In the genomic region with DNA sequence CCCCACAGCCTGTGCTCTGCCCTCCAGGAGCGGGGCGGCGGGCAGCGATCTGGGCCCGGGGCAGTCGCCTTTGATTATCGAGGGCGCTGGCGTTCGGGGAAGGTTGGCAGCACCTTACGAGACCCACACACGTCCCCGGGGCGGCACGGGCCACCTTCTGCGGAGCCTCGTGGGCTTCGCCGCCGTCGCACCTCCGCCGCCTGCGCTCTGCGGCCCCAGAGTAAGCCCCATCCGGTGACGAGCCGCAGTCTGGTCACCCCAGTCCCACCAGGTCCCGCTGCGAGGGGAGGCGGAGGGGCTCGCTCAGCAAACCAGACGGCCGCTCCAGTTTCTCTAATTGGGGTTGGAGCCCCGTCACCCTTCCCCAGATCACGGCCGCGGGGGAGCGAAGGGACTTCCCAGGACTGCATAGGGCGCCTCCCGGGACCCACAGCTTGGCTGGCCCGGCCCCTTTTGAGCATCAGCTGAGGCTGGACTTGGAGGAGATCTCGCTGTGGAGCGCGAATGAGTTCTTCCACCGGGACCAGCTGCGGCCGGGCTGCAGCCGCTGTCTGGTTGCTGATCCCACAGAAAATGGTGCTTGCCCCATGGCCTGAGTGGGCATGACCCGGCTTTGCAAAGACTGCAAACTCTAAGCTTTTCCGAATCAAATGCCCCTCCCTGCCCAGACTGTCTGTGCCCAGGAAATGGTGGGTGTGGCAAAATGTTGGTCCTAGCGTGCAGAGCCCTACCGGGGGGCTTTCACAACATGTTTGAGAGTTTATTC, we compare ENCODE assay signal across 8 cellular contexts. TPM values are rescaled to one million over a fixed set of nuclear protein-coding genes. Genes with fewer than 3 reads are reported as not detected.
DNase-seq lines count a peak whose midpoint lies in the region; ATAC-seq and TF ChIP-seq lines count a peak whose summit lies in the region.

No MANE protein-coding gene starts in this region.

- H3K4me3 ChIP-seq in HFF-Myc (replicated peaks; ENCODE audit: low read depth, low read length) (peak overlapping the region; percentile 82), neural cell (ENCODE audit: low read length) (peak overlapping the region; percentile 59), transverse colon (peak overlapping the region; percentile 39 to 92 (median 90))

- peak; percentile 10 for TF ChIP-seq POLR2A in transverse colon (IDR thresholded peaks at IDR 0.05)

- 0% methylated on average over 53 of the region's 53 CpGs; no CpG with 5 or more reads in 1 of the 2 donors for WGBS in transverse colon (ENCODE audit: low coverage in 1 of 2), 2 donors

- intact Hi-C loops in activated T-helper 1 cell treated with anti-CD3 and anti-CD28 coated beads, Interleukin-12 subunit alpha, Interleukin-12 subunit beta, Interleukin-2, Interleukin-4 antibody, amounts not matched to agents 30 ng/mL and 10 ng/mL and 1 ng/mL, durations not matched to agents 14 hours and 24 hours and 36 hours (cut with micrococcal nuclease): loop anchor here (1.0 kb wide), 2 partner anchors 27 to 40 kb away; no protein-coding TSS in a partner anchor
- intact Hi-C loops in transverse colon (cut with DNase I; ENCODE audit: low total_unique reads): no loop called here

- H3F3A ChIP-seq in neural cell (ENCODE audit: insufficient read depth, low read length, poor library complexity, severe bottlenecking): no peaks in the 10 kb centered on the region

- no peaks in the 10 kb centered on the region for H3K9me3 ChIP-seq in neural cell (ENCODE audit: low read length)
- H3K9me3 ChIP-seq in transverse colon: no peaks in the 10 kb centered on the region

- H3K27me3 ChIP-seq in neural cell (ENCODE audit: insufficient read depth, low read depth, low read length) (peaks cover 45% of the 10 kb centered on the region), transverse colon (no peaks in the 10 kb centered on the region)

- H3K27ac ChIP-seq in neural cell (ENCODE audit: low read length) (no peak overlapping the region), transverse colon (peak overlapping the region; percentile 93 to 99 (median 98))

- H3K79me2 ChIP-seq in neural cell (replicated peaks; ENCODE audit: insufficient read depth, low read length): no peaks in the 10 kb centered on the region

- peak; percentile 69 for ATAC-seq in GM18498 (IDR thresholded peaks at IDR 0.05; ENCODE audit: unreplicated experiment)

- DNase-seq in HFF-Myc (ENCODE audit: extremely low read depth, low read depth) (no peak), NCI-H526 (lab: John Stamatoyannopoulos, UW) (peak; percentile 16 to 68), fibroblast of peridontal ligament (ENCODE audit: extremely low read depth) (peak; percentile 56), transverse colon (peak; percentile 59), NCI-H187 treated with DMSO at 0.1 percent for 48 hours (lab: John Stamatoyannopoulos, UW) (no peak)
- peak; percentile 32 for DNase-seq in activated T-helper 1 cell treated with anti-CD3 and anti-CD28 coated beads, Interleukin-12 subunit alpha, Interleukin-12 subunit beta, Interleukin-2, Interleukin-4 antibody, amounts not matched to agents 30 ng/mL and 10 ng/mL and 1 ng/mL, durations not matched to agents 14 hours and 24 hours and 36 hours (ENCODE audit: low spot score)

- H3K36me3 Mint-ChIP-seq in activated T-helper 1 cell treated with anti-CD3 and anti-CD28 coated beads, Interleukin-12 subunit alpha, Interleukin-12 subunit beta, Interleukin-2, Interleukin-4 antibody, amounts not matched to agents 30 ng/mL and 10 ng/mL and 1 ng/mL, durations not matched to agents 14 hours and 24 hours and 36 hours (ENCODE audit: low read depth): peaks cover 5% of the 10 kb centered on the region

- no peaks in the 10 kb centered on the region for H4K20me1 ChIP-seq in neural cell (ENCODE audit: insufficient read depth)

- no peaks in the 10 kb centered on the region for H3K9me3 Mint-ChIP-seq in activated T-helper 1 cell treated with anti-CD3 and anti-CD28 coated beads, Interleukin-12 subunit alpha, Interleukin-12 subunit beta, Interleukin-2, Interleukin-4 antibody, amounts not matched to agents 30 ng/mL and 10 ng/mL and 1 ng/mL, durations not matched to agents 14 hours and 24 hours and 36 hours

- no peak overlapping the region for H3K4me2 ChIP-seq in neural cell (ENCODE audit: low read length)

- in situ Hi-C loops in transverse colon (cut with MboI; ENCODE audit: low pct_ligation_motif_present in 1 of 4, low pct_unique_long_range_greater_than_20kb in 1 of 4, low sequenced_read_pairs in 3 of 4): loop anchor here in 1 of 4 donors (10.0 kb wide), 1 partner anchor 45 kb away; no protein-coding TSS in a partner anchor

- no peaks in the 10 kb centered on the region for H3K9me2 ChIP-seq in neural cell (ENCODE audit: insufficient read depth, low read length)

- TF ChIP-seq CTCF in HFF-Myc (IDR thresholded peaks at IDR 0.05; ENCODE audit: low read depth, low read length, missing control alignments) (no peak), neural cell (IDR thresholded peaks at IDR 0.05; ENCODE audit: poor library complexity, severe bottlenecking) (no peak), transverse colon (IDR thresholded peaks at IDR 0.05) (no peak)

- peaks cover 20 to 69% (median 59%) of the 10 kb centered on the region in 4 donors for H3K4me1 ChIP-seq in transverse colon

- H3K4me3 Mint-ChIP-seq in activated T-helper 1 cell treated with anti-CD3 and anti-CD28 coated beads, Interleukin-12 subunit alpha, Interleukin-12 subunit beta, Interleukin-2, Interleukin-4 antibody, amounts not matched to agents 30 ng/mL and 10 ng/mL and 1 ng/mL, durations not matched to agents 14 hours and 24 hours and 36 hours: peak overlapping the region; percentile 79

- H3K36me3 ChIP-seq in neural cell (ENCODE audit: insufficient read depth, low read length) (no peaks in the 10 kb centered on the region), transverse colon (no peaks in the 10 kb centered on the region)

- H3K4me1 Mint-ChIP-seq in activated T-helper 1 cell treated with anti-CD3 and anti-CD28 coated beads, Interleukin-12 subunit alpha, Interleukin-12 subunit beta, Interleukin-2, Interleukin-4 antibody, amounts not matched to agents 30 ng/mL and 10 ng/mL and 1 ng/mL, durations not matched to agents 14 hours and 24 hours and 36 hours (ENCODE audit: low read depth): peaks cover 26% of the 10 kb centered on the region

- no peak for TF ChIP-seq EP300 in neural cell (conservative IDR thresholded peaks at IDR 0.05; ENCODE audit: poor library complexity, severe bottlenecking)
- TF ChIP-seq EP300 in transverse colon (IDR thresholded peaks at IDR 0.05; ENCODE audit: low read depth): no peak

- H3K27me3 Mint-ChIP-seq in activated T-helper 1 cell treated with anti-CD3 and anti-CD28 coated beads, Interleukin-12 subunit alpha, Interleukin-12 subunit beta, Interleukin-2, Interleukin-4 antibody, amounts not matched to agents 30 ng/mL and 10 ng/mL and 1 ng/mL, durations not matched to agents 14 hours and 24 hours and 36 hours (ENCODE audit: insufficient read depth): peaks cover 32% of the 10 kb centered on the region

- peak overlapping the region; percentile 32 for H2AFZ ChIP-seq in neural cell (ENCODE audit: low read depth, low read length)

- H3K27ac Mint-ChIP-seq in activated T-helper 1 cell treated with anti-CD3 and anti-CD28 coated beads, Interleukin-12 subunit alpha, Interleukin-12 subunit beta, Interleukin-2, Interleukin-4 antibody, amounts not matched to agents 30 ng/mL and 10 ng/mL and 1 ng/mL, durations not matched to agents 14 hours and 24 hours and 36 hours: peak overlapping the region; percentile 70

- no peak overlapping the region for H3K9ac ChIP-seq in neural cell (ENCODE audit: low read length)

- TF ChIP-seq RAD21 in neural cell (conservative IDR thresholded peaks at IDR 0.05): no peak

TF ChIP-seq in neural cell, 6 proteins besides CTCF, POLR2A, EP300 and RAD21:
- no peak for TF ChIP-seq TAF1 (IDR thresholded peaks at IDR 0.05; ENCODE audit: low read depth)
- TF ChIP-seq REST (IDR thresholded peaks at IDR 0.05; ENCODE audit: borderline replicate concordance): no peak
- TF ChIP-seq POLR2AphosphoS5 (IDR thresholded peaks at IDR 0.05): no peak
- TF ChIP-seq MXI1 (conservative IDR thresholded peaks at IDR 0.05; ENCODE audit: poor library complexity, severe bottlenecking): no peak
- TF ChIP-seq SMC3 (conservative IDR thresholded peaks at IDR 0.05; ENCODE audit: poor library complexity): no peak
- TF ChIP-seq EZH2 (IDR thresholded peaks at IDR 0.05; ENCODE audit: borderline replicate concordance, insufficient read depth, low read length, poor library complexity, severe bottlenecking): no peak
TF ChIP-seq in neural cell: peak in this region for 0.

RNA-seq across cellular contexts. Expression of gene LGALS3, which starts 0.6 kb away (rescaled TPM):
- 10.4 and 12.0 TPM in 2 replicates for total RNA-seq in activated T-helper 1 cell treated with anti-CD3 and anti-CD28 coated beads, Interleukin-12 subunit alpha, Interleukin-12 subunit beta, Interleukin-2, Interleukin-4 antibody, amounts not matched to agents 30 ng/mL and 10 ng/mL and 1 ng/mL, durations not matched to agents 14 hours and 24 hours and 36 hours
- 0.12 TPM in 1 of 2 replicates, not detected in the other for polyA plus RNA-seq in neural cell
- not detected in 2 replicates for polyA minus RNA-seq in neural cell
- 1,000 to 10,000 TPM in 3 of 4 donors, 100 to 1,000 TPM in 1; 388 to 2,805 (median 1,702) TPM for total RNA-seq in transverse colon

Comparison
In these comparisons a context has a peak if more than half of its experiments do, and no peak if none do; other contexts are left out.
1. DNase-seq: peak in NCI-H526 (2 of 2), activated T-helper 1 cell treated with anti-CD3 and anti-CD28 coated beads, Interleukin-12 subunit alpha, Interleukin-12 subunit beta, Interleukin-2, Interleukin-4 antibody, amounts not matched to agents 30 ng/mL and 10 ng/mL and 1 ng/mL, durations not matched to agents 14 hours and 24 hours and 36 hours (single experiment), fibroblast of peridontal ligament (single experiment) and transverse colon (single experiment); none in HFF-Myc (single experiment) and NCI-H187 treated with DMSO at 0.1 percent for 48 hours (single experiment).
2. RNA of gene LGALS3, which starts 0.6 kb away (total RNA-seq): 388 to 2,805 TPM in transverse colon; 10.4 to 12.0 TPM in activated T-helper 1 cell treated with anti-CD3 and anti-CD28 coated beads, Interleukin-12 subunit alpha, Interleukin-12 subunit beta, Interleukin-2, Interleukin-4 antibody, amounts not matched to agents 30 ng/mL and 10 ng/mL and 1 ng/mL, durations not matched to agents 14 hours and 24 hours and 36 hours; every median in the first group is over 10 times any median in the second.
3. Peak in every context shown above with its lines, with median percentiles within 50 percentile points of each other: H3K4me3 ChIP-seq.